Comparison of ENCODE assay signal across 1 cellular context in the genomic region with DNA sequence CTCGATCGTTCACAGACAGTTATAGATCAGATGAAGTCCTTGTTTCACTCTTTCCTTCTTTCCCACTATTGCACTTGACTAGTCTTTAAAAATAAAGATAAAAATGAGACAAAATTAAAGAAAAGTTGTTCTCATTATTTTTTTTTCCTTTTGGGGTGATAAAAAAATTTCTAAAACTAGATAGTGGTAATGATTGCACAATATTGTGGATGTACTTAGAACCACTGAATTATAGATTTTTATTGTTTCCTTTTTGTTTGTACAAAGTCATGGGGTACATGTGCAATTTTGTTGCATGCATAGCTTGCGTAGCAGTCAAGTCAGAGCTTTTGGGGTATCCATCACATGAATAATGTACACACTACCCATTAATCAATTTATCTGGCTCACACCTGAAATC.
TF ChIP-seq lines count a peak whose summit lies in the region.

No MANE protein-coding gene starts in this region.

TF ChIP-seq in GM23338, 12 proteins besides CTCF, POLR2A, EP300 and RAD21 (continued from another document):
- TF ChIP-seq, protein P1, sequence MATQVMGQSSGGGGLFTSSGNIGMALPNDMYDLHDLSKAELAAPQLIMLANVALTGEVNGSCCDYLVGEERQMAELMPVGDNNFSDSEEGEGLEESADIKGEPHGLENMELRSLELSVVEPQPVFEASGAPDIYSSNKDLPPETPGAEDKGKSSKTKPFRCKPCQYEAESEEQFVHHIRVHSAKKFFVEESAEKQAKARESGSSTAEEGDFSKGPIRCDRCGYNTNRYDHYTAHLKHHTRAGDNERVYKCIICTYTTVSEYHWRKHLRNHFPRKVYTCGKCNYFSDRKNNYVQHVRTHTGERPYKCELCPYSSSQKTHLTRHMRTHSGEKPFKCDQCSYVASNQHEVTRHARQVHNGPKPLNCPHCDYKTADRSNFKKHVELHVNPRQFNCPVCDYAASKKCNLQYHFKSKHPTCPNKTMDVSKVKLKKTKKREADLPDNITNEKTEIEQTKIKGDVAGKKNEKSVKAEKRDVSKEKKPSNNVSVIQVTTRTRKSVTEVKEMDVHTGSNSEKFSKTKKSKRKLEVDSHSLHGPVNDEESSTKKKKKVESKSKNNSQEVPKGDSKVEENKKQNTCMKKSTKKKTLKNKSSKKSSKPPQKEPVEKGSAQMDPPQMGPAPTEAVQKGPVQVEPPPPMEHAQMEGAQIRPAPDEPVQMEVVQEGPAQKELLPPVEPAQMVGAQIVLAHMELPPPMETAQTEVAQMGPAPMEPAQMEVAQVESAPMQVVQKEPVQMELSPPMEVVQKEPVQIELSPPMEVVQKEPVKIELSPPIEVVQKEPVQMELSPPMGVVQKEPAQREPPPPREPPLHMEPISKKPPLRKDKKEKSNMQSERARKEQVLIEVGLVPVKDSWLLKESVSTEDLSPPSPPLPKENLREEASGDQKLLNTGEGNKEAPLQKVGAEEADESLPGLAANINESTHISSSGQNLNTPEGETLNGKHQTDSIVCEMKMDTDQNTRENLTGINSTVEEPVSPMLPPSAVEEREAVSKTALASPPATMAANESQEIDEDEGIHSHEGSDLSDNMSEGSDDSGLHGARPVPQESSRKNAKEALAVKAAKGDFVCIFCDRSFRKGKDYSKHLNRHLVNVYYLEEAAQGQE (IDR thresholded peaks at IDR 0.05; ENCODE audit: unreplicated experiment) = no peak
